8 cellular contexts compared by ENCODE assay signal in the genomic region with DNA sequence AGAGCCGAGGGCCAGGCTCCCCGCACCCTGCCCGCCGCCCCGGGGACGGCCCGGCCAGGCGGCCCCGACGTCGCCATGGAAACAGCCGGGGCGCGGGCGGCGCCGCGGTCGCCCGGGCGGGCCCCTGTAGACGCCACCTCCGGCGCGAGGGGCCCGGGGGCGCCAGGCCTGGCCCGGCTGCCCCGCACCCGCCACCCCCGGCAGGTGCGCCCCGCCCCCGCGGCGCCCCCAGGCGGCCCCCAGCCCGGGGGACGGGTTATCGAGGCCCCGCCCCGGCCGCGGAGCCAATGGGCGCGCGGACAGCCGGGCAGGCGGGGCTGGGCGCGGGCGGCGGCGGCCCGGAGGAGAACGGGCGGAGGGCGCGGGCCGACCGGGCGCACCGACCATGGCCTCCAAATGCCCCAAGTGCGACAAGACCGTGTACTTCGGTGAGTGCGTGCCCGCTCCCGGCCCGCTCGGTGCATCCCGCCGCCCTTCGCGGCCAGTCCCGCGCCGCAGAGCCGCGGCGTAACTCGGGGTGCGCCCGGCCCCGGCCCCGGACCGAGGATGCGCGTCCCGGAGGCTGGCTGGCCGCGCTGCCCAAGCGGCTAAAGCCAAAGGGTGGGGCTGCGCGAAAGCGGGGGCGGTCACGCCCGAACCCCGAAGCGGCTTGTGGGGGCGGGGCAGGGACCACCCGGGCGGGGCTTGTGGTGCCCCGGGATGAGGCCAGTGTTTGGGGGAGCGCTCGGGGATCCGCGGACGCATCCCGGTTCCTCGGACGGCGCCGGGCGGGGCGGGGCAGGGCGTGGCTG. TPM values are rescaled to one million over a fixed set of nuclear protein-coding genes. Genes with fewer than 3 reads are reported as not detected.
DNase-seq lines count a peak whose midpoint lies in the region; ATAC-seq and TF ChIP-seq lines count a peak whose summit lies in the region.

A gene with protein sequence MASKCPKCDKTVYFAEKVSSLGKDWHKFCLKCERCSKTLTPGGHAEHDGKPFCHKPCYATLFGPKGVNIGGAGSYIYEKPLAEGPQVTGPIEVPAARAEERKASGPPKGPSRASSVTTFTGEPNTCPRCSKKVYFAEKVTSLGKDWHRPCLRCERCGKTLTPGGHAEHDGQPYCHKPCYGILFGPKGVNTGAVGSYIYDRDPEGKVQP (plus strand): TSS at position 344 of the 791 bp plus-strand sequence. CDS start 42 bp downstream, at position 386.

- peak within 1 kb of the TSS; percentile 56 for H2AFZ ChIP-seq in neural cell (ENCODE audit: low read depth, low read length)

- peak within 1 kb of the TSS; percentile 38 for H3K4me3 Mint-ChIP-seq in activated T-helper 17 cell treated with anti-CD3 and anti-CD28 coated beads, Interleukin-2, amount 50 U/mL, for 72 hours

- H3F3A ChIP-seq in neural cell (ENCODE audit: insufficient read depth, low read length, poor library complexity, severe bottlenecking): no peaks in the 10 kb centered on the region

- H3K9me2 ChIP-seq in neural cell (ENCODE audit: insufficient read depth, low read length): no peaks in the 10 kb centered on the region

- H3K9me3 ChIP-seq in MG63 (no peaks in the 10 kb centered on the region), neural cell (ENCODE audit: low read length) (no peaks in the 10 kb centered on the region)

- H3K27ac ChIP-seq in neural cell (ENCODE audit: low read length): peak within 1 kb of the TSS; percentile 91

- H3K36me3 ChIP-seq in MG63 (peaks cover 8% of the 10 kb centered on the region; the same call in 1 of the 2 replicates), neural cell (ENCODE audit: insufficient read depth, low read length) (no peaks in the 10 kb centered on the region)

- H3K27me3 Mint-ChIP-seq in activated T-helper 17 cell treated with anti-CD3 and anti-CD28 coated beads, Interleukin-2, amount 50 U/mL, for 72 hours: no peaks in the 10 kb centered on the region

- TF ChIP-seq EP300 in neural cell (conservative IDR thresholded peaks at IDR 0.05; ENCODE audit: poor library complexity, severe bottlenecking): no peak

- DNase-seq in DMS53 (lab: John Stamatoyannopoulos, UW) (peak; percentile 76), DMS53 treated with DMSO at 0.1 percent for 48 hours (lab: John Stamatoyannopoulos, UW; ENCODE audit: unreplicated experiment) (no peak), MG63 (peak; percentile 57), foreskin fibroblast (peak in 1 of 2 donors; percentile 62)

- no peak within 1 kb of the TSS for H3K27ac Mint-ChIP-seq in activated T-helper 17 cell treated with anti-CD3 and anti-CD28 coated beads, Interleukin-2, amount 50 U/mL, for 72 hours

- H3K9me3 Mint-ChIP-seq in activated T-helper 17 cell treated with anti-CD3 and anti-CD28 coated beads, Interleukin-2, amount 50 U/mL, for 72 hours: no peaks in the 10 kb centered on the region

- H3K36me3 Mint-ChIP-seq in activated T-helper 17 cell treated with anti-CD3 and anti-CD28 coated beads, Interleukin-2, amount 50 U/mL, for 72 hours (ENCODE audit: low read depth): no peaks in the 10 kb centered on the region

- ATAC-seq in activated T-helper 17 cell treated with anti-CD3 and anti-CD28 coated beads, Interleukin-2, amount 50 U/mL, for 72 hours (replicated peaks): peak; percentile 61
- ATAC-seq in HG03571 (IDR thresholded peaks at IDR 0.05; ENCODE audit: unreplicated experiment) (no peak), HG02571 (IDR thresholded peaks at IDR 0.05; ENCODE audit: unreplicated experiment) (no peak)

- H3K27me3 ChIP-seq in MG63: no peaks in the 10 kb centered on the region
- no peaks in the 10 kb centered on the region for H3K27me3 ChIP-seq in neural cell (ENCODE audit: insufficient read depth, low read depth, low read length)

- peak within 1 kb of the TSS; percentile 88 for H3K9ac ChIP-seq in neural cell (ENCODE audit: low read length)

- peaks cover 28% of the 10 kb centered on the region for H3K79me2 ChIP-seq in neural cell (replicated peaks; ENCODE audit: insufficient read depth, low read length)

- H4K20me1 ChIP-seq in neural cell (ENCODE audit: insufficient read depth): no peaks in the 10 kb centered on the region

- peak within 1 kb of the TSS; percentile 68 for H3K4me3 ChIP-seq in MG63
- peak within 1 kb of the TSS; percentile 53 for H3K4me3 ChIP-seq in foreskin fibroblast (ENCODE audit: low read depth in 1 of 2, low read length in 2 of 2)
- H3K4me3 ChIP-seq in neural cell (ENCODE audit: low read length): peak within 1 kb of the TSS; percentile 96

- TF ChIP-seq RAD21 in neural cell (conservative IDR thresholded peaks at IDR 0.05): no peak

- H3K4me1 Mint-ChIP-seq in activated T-helper 17 cell treated with anti-CD3 and anti-CD28 coated beads, Interleukin-2, amount 50 U/mL, for 72 hours: peaks cover 5% of the 10 kb centered on the region

- TF ChIP-seq CTCF in foreskin fibroblast (IDR thresholded peaks at IDR 0.05; ENCODE audit: low read depth, low read length) (no peak), neural cell (IDR thresholded peaks at IDR 0.05; ENCODE audit: poor library complexity, severe bottlenecking) (no peak)

- H3K4me2 ChIP-seq in neural cell (ENCODE audit: low read length): peak within 1 kb of the TSS; percentile 82

TF ChIP-seq in neural cell, 6 proteins besides CTCF, POLR2A, EP300 and RAD21:
- TF ChIP-seq TAF1 (IDR thresholded peaks at IDR 0.05; ENCODE audit: low read depth) (no peak), EZH2 (IDR thresholded peaks at IDR 0.05; ENCODE audit: borderline replicate concordance, insufficient read depth, low read length, poor library complexity, severe bottlenecking) (no peak), MXI1 (conservative IDR thresholded peaks at IDR 0.05; ENCODE audit: poor library complexity, severe bottlenecking) (peak; percentile 36), POLR2AphosphoS5 (IDR thresholded peaks at IDR 0.05) (peak; percentile 72), SMC3 (conservative IDR thresholded peaks at IDR 0.05; ENCODE audit: poor library complexity) (no peak)
- TF ChIP-seq, protein P1, sequence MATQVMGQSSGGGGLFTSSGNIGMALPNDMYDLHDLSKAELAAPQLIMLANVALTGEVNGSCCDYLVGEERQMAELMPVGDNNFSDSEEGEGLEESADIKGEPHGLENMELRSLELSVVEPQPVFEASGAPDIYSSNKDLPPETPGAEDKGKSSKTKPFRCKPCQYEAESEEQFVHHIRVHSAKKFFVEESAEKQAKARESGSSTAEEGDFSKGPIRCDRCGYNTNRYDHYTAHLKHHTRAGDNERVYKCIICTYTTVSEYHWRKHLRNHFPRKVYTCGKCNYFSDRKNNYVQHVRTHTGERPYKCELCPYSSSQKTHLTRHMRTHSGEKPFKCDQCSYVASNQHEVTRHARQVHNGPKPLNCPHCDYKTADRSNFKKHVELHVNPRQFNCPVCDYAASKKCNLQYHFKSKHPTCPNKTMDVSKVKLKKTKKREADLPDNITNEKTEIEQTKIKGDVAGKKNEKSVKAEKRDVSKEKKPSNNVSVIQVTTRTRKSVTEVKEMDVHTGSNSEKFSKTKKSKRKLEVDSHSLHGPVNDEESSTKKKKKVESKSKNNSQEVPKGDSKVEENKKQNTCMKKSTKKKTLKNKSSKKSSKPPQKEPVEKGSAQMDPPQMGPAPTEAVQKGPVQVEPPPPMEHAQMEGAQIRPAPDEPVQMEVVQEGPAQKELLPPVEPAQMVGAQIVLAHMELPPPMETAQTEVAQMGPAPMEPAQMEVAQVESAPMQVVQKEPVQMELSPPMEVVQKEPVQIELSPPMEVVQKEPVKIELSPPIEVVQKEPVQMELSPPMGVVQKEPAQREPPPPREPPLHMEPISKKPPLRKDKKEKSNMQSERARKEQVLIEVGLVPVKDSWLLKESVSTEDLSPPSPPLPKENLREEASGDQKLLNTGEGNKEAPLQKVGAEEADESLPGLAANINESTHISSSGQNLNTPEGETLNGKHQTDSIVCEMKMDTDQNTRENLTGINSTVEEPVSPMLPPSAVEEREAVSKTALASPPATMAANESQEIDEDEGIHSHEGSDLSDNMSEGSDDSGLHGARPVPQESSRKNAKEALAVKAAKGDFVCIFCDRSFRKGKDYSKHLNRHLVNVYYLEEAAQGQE (IDR thresholded peaks at IDR 0.05; ENCODE audit: borderline replicate concordance): no peak

RNA-seq across cellular contexts. Expression of the gene that starts here (rescaled TPM):
- 129 and 270 TPM in 2 replicates for total RNA-seq in MG63 (2014; rRNA removed; shearing (Covaris generic); ENCODE audit: low replicate concordance)
- 1 to 10 TPM in 1 of 2 donors, under 1 TPM in 1; 0.97 to 2.2 TPM for total RNA-seq in activated T-helper 17 cell treated with anti-CD3 and anti-CD28 coated beads, Interleukin-2, amount 50 U/mL, for 72 hours
- 214 and 258 TPM in 2 replicates for polyA plus RNA-seq in neural cell
- 85.4 and 87.6 TPM in 2 replicates for polyA minus RNA-seq in neural cell

Comparison
In these comparisons a context has a peak if more than half of its experiments do, and no peak if none do; other contexts are left out.
1. RNA of the gene that starts here (total RNA-seq): 129 to 270 TPM in MG63; 0.97 to 2.2 TPM in activated T-helper 17 cell treated with anti-CD3 and anti-CD28 coated beads, Interleukin-2, amount 50 U/mL, for 72 hours; every median in the first group is over 10 times any median in the second.
2. Peak in every context shown above with its lines, with median percentiles within 50 percentile points of each other: H3K4me3 ChIP-seq.